8 cellular contexts compared by ENCODE assay signal in the genomic region with DNA sequence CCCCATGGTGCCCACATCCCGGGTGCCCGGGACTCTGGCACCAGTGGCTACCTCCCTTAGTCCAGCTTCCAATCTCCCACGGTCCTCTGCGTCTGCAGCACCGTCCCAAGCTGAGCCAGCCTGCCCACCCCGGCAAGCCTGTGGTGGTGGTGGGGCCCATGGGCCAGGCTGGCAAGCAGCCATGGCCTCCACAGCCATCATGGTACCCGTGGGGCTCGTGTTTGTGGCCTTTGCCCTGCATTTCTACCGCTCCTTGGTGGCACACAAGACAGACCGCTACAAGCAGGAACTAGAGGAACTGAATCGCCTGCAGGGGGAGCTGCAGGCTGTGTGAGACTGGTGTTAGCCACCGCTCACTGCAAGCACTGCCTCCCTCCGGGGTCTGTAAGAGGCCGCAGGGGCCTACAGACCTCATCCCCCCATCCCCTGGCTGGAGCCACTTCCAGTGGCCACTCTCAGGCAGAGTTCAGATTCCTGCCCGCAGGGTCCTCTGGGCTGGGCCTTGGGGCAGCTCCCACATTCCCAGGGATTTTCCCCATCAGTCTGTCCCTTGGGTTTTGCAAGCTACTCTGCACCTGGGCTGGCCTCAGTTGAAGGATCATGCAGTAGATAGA. TPM values are rescaled to one million over a fixed set of nuclear protein-coding genes. Genes with fewer than 3 reads are reported as not detected.
DNase-seq lines count a peak whose midpoint lies in the region; ATAC-seq, FAIRE-seq and TF ChIP-seq lines count a peak whose summit lies in the region.

No MANE protein-coding gene starts in this region.

- peaks cover 86% of the 10 kb centered on the region for H3K36me3 Mint-ChIP-seq in dendritic cell treated with granulocyte-macrophage colony-stimulating factor and Interleukin-4, amounts not matched to agents 40 ng/mL and 50 ng/mL, for 4 days (ENCODE audit: low read depth)
- H3K36me3 Mint-ChIP-seq in stimulated activated naive B cell treated with anti-CD40 and anti-IgM and Interleukin-4, amounts not matched to agents 10 μg/mL and 1 μg/mL and 100 μg/mL, for 72 hours: peaks cover 14 to 17% of the 10 kb centered on the region in 2 donors

- H3K9me3 ChIP-seq in GM23248 (ENCODE audit: low read depth): no peaks in the 10 kb centered on the region
- no peaks in the 10 kb centered on the region for H3K9me3 ChIP-seq in mesodermal cell (ENCODE audit: control insufficient read depth, low read length)

- H3K27me3 Mint-ChIP-seq in dendritic cell treated with granulocyte-macrophage colony-stimulating factor and Interleukin-4, amounts not matched to agents 40 ng/mL and 50 ng/mL, for 4 days: no peaks in the 10 kb centered on the region
- no peaks in the 10 kb centered on the region for H3K27me3 Mint-ChIP-seq in stimulated activated naive B cell treated with anti-CD40 and anti-IgM and Interleukin-4, amounts not matched to agents 10 μg/mL and 1 μg/mL and 100 μg/mL, for 72 hours

- H2AFZ ChIP-seq in GM23248: no peak overlapping the region

- no peaks in the 10 kb centered on the region for H4K20me1 ChIP-seq in GM23248 (ENCODE audit: insufficient read depth)

- no peaks in the 10 kb centered on the region for H3K9me2 ChIP-seq in GM23248 (ENCODE audit: insufficient read depth)

- no peaks in the 10 kb centered on the region for H3K36me3 ChIP-seq in GM23248 (ENCODE audit: low read depth)
- peaks cover 11% of the 10 kb centered on the region for H3K36me3 ChIP-seq in mesodermal cell (ENCODE audit: control insufficient read depth, insufficient read depth, low read length)

- H3K27ac Mint-ChIP-seq in dendritic cell treated with granulocyte-macrophage colony-stimulating factor and Interleukin-4, amounts not matched to agents 40 ng/mL and 50 ng/mL, for 4 days: peak overlapping the region; percentile 67
- H3K27ac Mint-ChIP-seq in stimulated activated naive B cell treated with anti-CD40 and anti-IgM and Interleukin-4, amounts not matched to agents 10 μg/mL and 1 μg/mL and 100 μg/mL, for 72 hours: peak overlapping the region; percentile 65

- in situ Hi-C loops in GM23248 (cut with MboI): loop anchor here (25.0 kb wide), 2 partner anchors 759 to 934 kb away; a partner anchor contains a TSS

- no peaks in the 10 kb centered on the region for H3K9me3 Mint-ChIP-seq in dendritic cell treated with granulocyte-macrophage colony-stimulating factor and Interleukin-4, amounts not matched to agents 40 ng/mL and 50 ng/mL, for 4 days
- no peaks in the 10 kb centered on the region for H3K9me3 Mint-ChIP-seq in stimulated activated naive B cell treated with anti-CD40 and anti-IgM and Interleukin-4, amounts not matched to agents 10 μg/mL and 1 μg/mL and 100 μg/mL, for 72 hours

- H3K4me3 ChIP-seq in GM23248: no peak overlapping the region
- no peak overlapping the region for H3K4me3 ChIP-seq in mesodermal cell (ENCODE audit: extremely low read depth, insufficient read depth, low read length, poor library complexity, severe bottlenecking)

- no peak overlapping the region for H3K9ac ChIP-seq in GM23248

- peaks cover 14% of the 10 kb centered on the region for H3K79me2 ChIP-seq in GM23248 (ENCODE audit: insufficient read depth)

- peaks cover 41% of the 10 kb centered on the region for H3K4me1 Mint-ChIP-seq in dendritic cell treated with granulocyte-macrophage colony-stimulating factor and Interleukin-4, amounts not matched to agents 40 ng/mL and 50 ng/mL, for 4 days (ENCODE audit: low read depth)
- peaks cover 28 to 46% of the 10 kb centered on the region in 2 donors for H3K4me1 Mint-ChIP-seq in stimulated activated naive B cell treated with anti-CD40 and anti-IgM and Interleukin-4, amounts not matched to agents 10 μg/mL and 1 μg/mL and 100 μg/mL, for 72 hours

- peak overlapping the region; percentile 5; the same call in 1 of the 2 replicates for H3K27ac ChIP-seq in GM23248
- H3K27ac ChIP-seq in mesodermal cell (ENCODE audit: low read depth, low read length, severe bottlenecking): peak overlapping the region; percentile 29

- intact Hi-C loops in dendritic cell treated with granulocyte-macrophage colony-stimulating factor and Interleukin-4, amounts not matched to agents 40 ng/mL and 50 ng/mL, for 4 days (cut with micrococcal nuclease): loop anchor here (10.0 kb wide), 1 partner anchor 141 kb away; a partner anchor contains a TSS

- TF ChIP-seq POLR2A in GM12892 (IDR thresholded peaks at IDR 0.05; ENCODE audit: low read depth, low read length): no peak

- no peak for FAIRE-seq in GM12892 (lab: Jason Lieb, UNC)

- DNase-seq in AG20443 (ENCODE audit: low spot score) (peak; percentile 51), GM23248 (peak; percentile 85), NCI-H510A treated with DMSO at 0.1 percent for 48 hours (lab: John Stamatoyannopoulos, UW) (peak; percentile 95), GM12892 (ENCODE audit: insufficient read length) (no peak)
- peak; percentile 79 for DNase-seq in activated CD4-positive, alpha-beta T cell treated with anti-CD3 and anti-CD28 coated beads for 48 hours
- no peak for DNase-seq in stimulated activated naive B cell treated with anti-CD40 and anti-IgM and Interleukin-4, amounts not matched to agents 10 μg/mL and 1 μg/mL and 100 μg/mL, for 72 hours

- no peak for ATAC-seq in stimulated activated naive B cell treated with anti-CD40 and anti-IgM and Interleukin-4, amounts not matched to agents 10 μg/mL and 1 μg/mL and 100 μg/mL, for 72 hours (replicated peaks)

- H3K4me1 ChIP-seq in GM23248 (ENCODE audit: insufficient read depth) (peaks cover 17% of the 10 kb centered on the region), mesodermal cell (ENCODE audit: control insufficient read depth, insufficient read depth, low read length, poor library complexity, severe bottlenecking) (peaks cover 17% of the 10 kb centered on the region)

- H3K4me2 ChIP-seq in GM23248 (ENCODE audit: unreplicated experiment): no peak overlapping the region

- H3F3A ChIP-seq in GM23248 (ENCODE audit: insufficient read depth): peaks cover 33% of the 10 kb centered on the region

- 28% methylated on average over 15 of the region's 15 CpGs for WGBS in GM23248 (ENCODE audit: low coverage in 1 of 2, low lambda C conversion rate in 2 of 2, missing lambda C conversion rate in 2 of 2), 2 experiments
- WGBS in mesodermal cell (ENCODE audit: insufficient coverage in 2 of 2), 2 experiments: 43 to 47% methylated on average over 12 to 13 of the region's 15 CpGs

- H3K4me3 Mint-ChIP-seq in dendritic cell treated with granulocyte-macrophage colony-stimulating factor and Interleukin-4, amounts not matched to agents 40 ng/mL and 50 ng/mL, for 4 days: no peak overlapping the region
- H3K4me3 Mint-ChIP-seq in stimulated activated naive B cell treated with anti-CD40 and anti-IgM and Interleukin-4, amounts not matched to agents 10 μg/mL and 1 μg/mL and 100 μg/mL, for 72 hours: peak overlapping the region in 1 of 2 donors; percentile 35

- no peaks in the 10 kb centered on the region for H3K27me3 ChIP-seq in GM23248 (replicated peaks; ENCODE audit: insufficient read depth)

RNA-seq across cellular contexts. Expression of a gene that starts 3.9 kb away (rescaled TPM):
- 2.0 and 2.3 TPM in 2 replicates for total RNA-seq in GM23248 (2014; rRNA removed; shearing (Covaris generic))
- 4.0 and 5.9 TPM in 2 replicates for polyA plus RNA-seq in GM23248 (2016; fragmentation: Nextera tagmentation; extraction: Ambion mirVana)
- 15.9 TPM for polyA plus RNA-seq in mesodermal cell (2013, experiment 1 of 2)
- polyA plus RNA-seq in mesodermal cell (2013, experiment 2 of 2): 13.6 TPM
- polyA plus RNA-seq in GM12892 (2012; ENCODE audit: missing spikeins): 4.7 TPM

RNA-seq across cellular contexts. Expression of a gene that starts 4.8 kb away (rescaled TPM):
- 36.1 and 39.7 TPM in 2 replicates for total RNA-seq in GM23248 (2014; rRNA removed; shearing (Covaris generic))
- 30.9 and 31.6 TPM in 2 replicates for polyA plus RNA-seq in GM23248 (2016; fragmentation: Nextera tagmentation; extraction: Ambion mirVana)
- 32.5 TPM for polyA plus RNA-seq in mesodermal cell (2013, experiment 1 of 2)
- polyA plus RNA-seq in mesodermal cell (2013, experiment 2 of 2): 27.7 TPM
- 13.5 TPM for polyA plus RNA-seq in GM12892 (2012; ENCODE audit: missing spikeins)

RNA-seq across cellular contexts. Expression of a gene that starts 30.2 kb away (rescaled TPM):
- 18.2 and 23.0 TPM in 2 replicates for total RNA-seq in GM23248 (2014; rRNA removed; shearing (Covaris generic))
- polyA plus RNA-seq in GM23248 (2016; fragmentation: Nextera tagmentation; extraction: Ambion mirVana): 0.39 and 0.64 TPM in 2 replicates
- polyA plus RNA-seq in mesodermal cell (2013, experiment 1 of 2): 46.4 TPM
- 39.9 TPM for polyA plus RNA-seq in mesodermal cell (2013, experiment 2 of 2)
- polyA plus RNA-seq in GM12892 (2012; ENCODE audit: missing spikeins): 3.3 TPM

RNA-seq across cellular contexts. Expression of a gene that starts 31.4 kb away (rescaled TPM):
- 69.7 and 73.2 TPM in 2 replicates for total RNA-seq in GM23248 (2014; rRNA removed; shearing (Covaris generic))
- polyA plus RNA-seq in GM23248 (2016; fragmentation: Nextera tagmentation; extraction: Ambion mirVana): 40.2 and 40.9 TPM in 2 replicates
- 2.4 TPM for polyA plus RNA-seq in mesodermal cell (2013, experiment 1 of 2)
- polyA plus RNA-seq in mesodermal cell (2013, experiment 2 of 2): 1.6 TPM
- 0.74 TPM for polyA plus RNA-seq in GM12892 (2012; ENCODE audit: missing spikeins)

RNA-seq across cellular contexts. Expression of a gene that starts 56.8 kb away (rescaled TPM):
- total RNA-seq in GM23248 (2014; rRNA removed; shearing (Covaris generic)): 2.0 and 2.3 TPM in 2 replicates
- 0.23 and 0.46 TPM in 2 replicates for polyA plus RNA-seq in GM23248 (2016; fragmentation: Nextera tagmentation; extraction: Ambion mirVana)
- 4.6 TPM for polyA plus RNA-seq in mesodermal cell (2013, experiment 1 of 2)
- polyA plus RNA-seq in mesodermal cell (2013, experiment 2 of 2): 4.8 TPM
- 2.3 TPM for polyA plus RNA-seq in GM12892 (2012; ENCODE audit: missing spikeins)

Comparison
In these comparisons a context has a peak if more than half of its experiments do, and no peak if none do; other contexts are left out.
1. DNase-seq: peak in AG20443 (single experiment), GM23248 (single experiment), NCI-H510A treated with DMSO at 0.1 percent for 48 hours (single experiment) and activated CD4-positive, alpha-beta T cell treated with anti-CD3 and anti-CD28 coated beads for 48 hours (single experiment); none in stimulated activated naive B cell treated with anti-CD40 and anti-IgM and Interleukin-4, amounts not matched to agents 10 μg/mL and 1 μg/mL and 100 μg/mL, for 72 hours (single experiment) and GM12892 (single experiment).